ENCODE assay signal across 17 cellular contexts in genomic region chr20:23282546-23282945, GRCh38.
DNase-seq lines count a peak whose midpoint lies in the region; ATAC-seq and TF ChIP-seq lines count a peak whose summit lies in the region.
"Had no signal": no experiment of that assay in that cellular context is flagged by ENCODE, and none has a peak within 500 bp of the region (broad histone marks: within the 10 kb centered on the region; RNA-seq: fewer than 3 reads in every experiment).

No MANE protein-coding gene starts in this region.

- H3K4me1 ChIP-seq in heart left ventricle (no peaks in the 10 kb centered on the region), GM23338 (ENCODE audit: insufficient read depth) (no peaks in the 10 kb centered on the region; the same call in none of the 2 replicates)

- no peak overlapping the region for H3K27ac Mint-ChIP-seq in GM23338
- H3K27ac Mint-ChIP-seq in activated CD4-positive, alpha-beta T cell treated with anti-CD3 and anti-CD28 coated beads, Interleukin-2, amount 10 ng/mL, durations not matched to agents 24 days and 14 days = no peak overlapping the region
- H3K27ac Mint-ChIP-seq: CD4-positive, CD25-positive, alpha-beta regulatory T cell; CD8-positive, alpha-beta memory T cell had no signal

- no peak for TF ChIP-seq CTCF in heart left ventricle (IDR thresholded peaks at IDR 0.05)
- TF ChIP-seq CTCF in GM23338 (conservative IDR thresholded peaks at IDR 0.05; ENCODE audit: low read depth in 2 of 2) = no peak

- H3K27me3 ChIP-seq in heart left ventricle (no peaks in the 10 kb centered on the region), GM23338 (ENCODE audit: insufficient read depth) (no peaks in the 10 kb centered on the region)

- no peak overlapping the region for H3K27ac ChIP-seq in heart left ventricle
- no peak overlapping the region for H3K27ac ChIP-seq in GM23338 (ENCODE audit: low read depth)

- H3K9me3 Mint-ChIP-seq in GM23338 = no peaks in the 10 kb centered on the region; the same call in 2 of the 3 replicates
- no peaks in the 10 kb centered on the region for H3K9me3 Mint-ChIP-seq in activated CD4-positive, alpha-beta T cell treated with anti-CD3 and anti-CD28 coated beads, Interleukin-2, amount 10 ng/mL, durations not matched to agents 24 days and 14 days
- H3K9me3 Mint-ChIP-seq: CD4-positive, CD25-positive, alpha-beta regulatory T cell; H9 had no signal

- H3K9me3 ChIP-seq in heart left ventricle = no peaks in the 10 kb centered on the region

- TF ChIP-seq POLR2A in heart left ventricle (IDR thresholded peaks at IDR 0.05) = no peak

- 26 to 82% (median 65%) methylated on average over 3 of the region's 3 CpGs for WGBS in heart left ventricle, 4 donors

- H3K79me2 ChIP-seq in GM23338 (replicated peaks; ENCODE audit: insufficient read depth) = no peaks in the 10 kb centered on the region

- H4K20me1 ChIP-seq in GM23338 (replicated peaks; ENCODE audit: insufficient read depth) = no peaks in the 10 kb centered on the region

- peaks cover 1% of the 10 kb centered on the region for H3K27me3 Mint-ChIP-seq in GM23338 (ENCODE audit: insufficient read depth, low read depth, poor library complexity)
- peaks cover 13% of the 10 kb centered on the region for H3K27me3 Mint-ChIP-seq in activated CD4-positive, alpha-beta T cell treated with anti-CD3 and anti-CD28 coated beads, Interleukin-2, amount 10 ng/mL, durations not matched to agents 24 days and 14 days

- H3K4me2 ChIP-seq in GM23338 = no peak overlapping the region

- H3K4me1 Mint-ChIP-seq in GM23338 = peaks cover 3% of the 10 kb centered on the region; the same call in 2 of the 3 replicates
- H3K4me1 Mint-ChIP-seq in activated CD4-positive, alpha-beta T cell treated with anti-CD3 and anti-CD28 coated beads, Interleukin-2, amount 10 ng/mL, durations not matched to agents 24 days and 14 days = peaks cover 1% of the 10 kb centered on the region
- H3K4me1 Mint-ChIP-seq: CD4-positive, CD25-positive, alpha-beta regulatory T cell; CD8-positive, alpha-beta memory T cell had no signal

- no peaks in the 10 kb centered on the region for H3F3A ChIP-seq in GM23338 (replicated peaks; ENCODE audit: low read depth)

- DNase-seq in Right ventricle myocardium inferior (ENCODE audit: missing footprints) (peak; percentile 72), heart left ventricle (no peak), GM23338 (ENCODE audit: low spot score) (no peak), mesenteric fat pad (ENCODE audit: low spot score) (peak; percentile 60), ureter (ENCODE audit: low spot score) (peak; percentile 20), NCI-H82 (lab: John Stamatoyannopoulos, UW) (no peak), GM03348 (ENCODE audit: low spot score) (no peak)
- no peak for DNase-seq in activated CD4-positive, alpha-beta T cell treated with anti-CD3 and anti-CD28 coated beads, Interleukin-2, amount 10 ng/mL, durations not matched to agents 24 days and 14 days
- DNase-seq: 8988T; C1 segment of cervical spinal cord; CD4-positive, CD25-positive, alpha-beta regulatory T cell; CD8-positive, alpha-beta memory T cell; COR-L47; DMS 273 treated with DMSO at 0.1 percent for 48 hours; DMS53; H9; IMR-90 had no signal

- no peaks in the 10 kb centered on the region for H3K9me2 ChIP-seq in GM23338 (ENCODE audit: insufficient read depth)

- H3K36me3 Mint-ChIP-seq in GM23338 (ENCODE audit: low read depth) = no peaks in the 10 kb centered on the region
- no peaks in the 10 kb centered on the region for H3K36me3 Mint-ChIP-seq in activated CD4-positive, alpha-beta T cell treated with anti-CD3 and anti-CD28 coated beads, Interleukin-2, amount 10 ng/mL, durations not matched to agents 24 days and 14 days (ENCODE audit: low read depth)
- H3K36me3 Mint-ChIP-seq: CD4-positive, CD25-positive, alpha-beta regulatory T cell; CD8-positive, alpha-beta memory T cell had no signal

- no peak overlapping the region for H3K4me3 ChIP-seq in heart left ventricle
- no peak overlapping the region for H3K4me3 ChIP-seq in GM23338

- no peak overlapping the region for H3K4me3 Mint-ChIP-seq in GM23338
- no peak overlapping the region for H3K4me3 Mint-ChIP-seq in activated CD4-positive, alpha-beta T cell treated with anti-CD3 and anti-CD28 coated beads, Interleukin-2, amount 10 ng/mL, durations not matched to agents 24 days and 14 days
- H3K4me3 Mint-ChIP-seq: CD4-positive, CD25-positive, alpha-beta regulatory T cell; CD8-positive, alpha-beta memory T cell; H9 had no signal

- H2AFZ ChIP-seq in GM23338 = no peak overlapping the region

- ATAC-seq in Right ventricle myocardium inferior (no peak), heart left ventricle (no peak), GM23338 (peak; percentile 47)

- H3K36me3 ChIP-seq in heart left ventricle = no peaks in the 10 kb centered on the region
- H3K36me3 ChIP-seq in GM23338 (ENCODE audit: insufficient read depth) = no peaks in the 10 kb centered on the region

- intact Hi-C loops in Right ventricle myocardium inferior (cut with DNase I) (no loop called here), heart left ventricle (cut with DNase I) (loop anchor here in 1 of 10 donors (5.0 to 10.0 kb wide), 3 partner anchors 35 to 58 kb away; no protein-coding TSS in a partner anchor)
- intact Hi-C loops in activated CD4-positive, alpha-beta T cell treated with anti-CD3 and anti-CD28 coated beads, Interleukin-2, amount 10 ng/mL, durations not matched to agents 24 days and 14 days (cut with micrococcal nuclease) = no loop called here

TF ChIP-seq in GM23338, 12 proteins besides CTCF, POLR2A, EP300 and RAD21:
- TF ChIP-seq JUNB (IDR thresholded peaks at IDR 0.05; ENCODE audit: unreplicated experiment) = no peak
- TF ChIP-seq STAT1 (IDR thresholded peaks at IDR 0.05; ENCODE audit: unreplicated experiment) = no peak
- no peak for TF ChIP-seq ZNF331 (CRISPR knock-in tag; IDR thresholded peaks at IDR 0.05; ENCODE audit: low read depth)
- TF ChIP-seq EZH2 (IDR thresholded peaks at IDR 0.05; ENCODE audit: low read depth, unreplicated experiment) = no peak
- TF ChIP-seq ZNF462 (CRISPR knock-in tag; IDR thresholded peaks at IDR 0.05) = no peak
- TF ChIP-seq CREB1 (CRISPR knock-in tag; IDR thresholded peaks at IDR 0.05; ENCODE audit: low read depth) = no peak
- no peak for TF ChIP-seq POLR2AphosphoS5 (IDR thresholded peaks at IDR 0.05; ENCODE audit: low read depth)
- TF ChIP-seq ZNF114 (CRISPR knock-in tag; IDR thresholded peaks at IDR 0.05) = no peak

Comparison
In these comparisons a context has a peak if more than half of its experiments do, and no peak if none do; other contexts are left out.
1. DNase-seq: peak in Right ventricle myocardium inferior (single experiment), mesenteric fat pad (single experiment) and ureter (single experiment); none in heart left ventricle (0 of 5), GM23338 (single experiment), NCI-H82 (single experiment), activated CD4-positive, alpha-beta T cell treated with anti-CD3 and anti-CD28 coated beads, Interleukin-2, amount 10 ng/mL, durations not matched to agents 24 days and 14 days (single experiment) and GM03348 (single experiment).